In genomic region chr11:126732981-126733380, GRCh38 we compare ENCODE assay signal across 14 cellular contexts.
A peak's percentile ranks its signal among the peaks of the same experiment; 100 is the strongest.
DNase-seq lines count a peak whose midpoint lies in the region; ATAC-seq lines count a peak whose summit lies in the region.
"Had no signal": no experiment of that assay in that cellular context is flagged by ENCODE, and none has a peak within 500 bp of the region (broad histone marks: within the 10 kb centered on the region; RNA-seq: fewer than 3 reads in every experiment).

No MANE protein-coding gene starts in this region.

- ATAC-seq in GM18511 (IDR thresholded peaks at IDR 0.05; ENCODE audit: unreplicated experiment): peak; percentile 83
- peak; percentile 88 for ATAC-seq in GM19468 (IDR thresholded peaks at IDR 0.05; ENCODE audit: extremely low read depth, unreplicated experiment)
- peak; percentile 66 for ATAC-seq in HG02943 (IDR thresholded peaks at IDR 0.05; ENCODE audit: low read depth, unreplicated experiment)
- peak; percentile 72 for ATAC-seq in HG03565 (IDR thresholded peaks at IDR 0.05; ENCODE audit: unreplicated experiment)
- no peak for ATAC-seq in GM21786 (IDR thresholded peaks at IDR 0.05; ENCODE audit: unreplicated experiment)

- DNase-seq in dermis blood vessel endothelial cell (no peak), Ammon's horn (ENCODE audit: low spot score) (no peak), hippocampal formation (lab: John Stamatoyannopoulos, UW) (no peak)
- DNase-seq: CD4-positive, alpha-beta T cell; cortex of kidney; GF-D8; NCI-H82; SIG-M5; substantia nigra had no signal
